21 cellular contexts compared by ENCODE assay signal in genomic region chr16:61798741-61799140, GRCh38.
DNase-seq lines count a peak whose midpoint lies in the region; ATAC-seq and TF ChIP-seq lines count a peak whose summit lies in the region.
"Had no signal": no experiment of that assay in that cellular context is flagged by ENCODE, and none has a peak within 500 bp of the region (broad histone marks: within the 10 kb centered on the region; RNA-seq: fewer than 3 reads in every experiment).

No MANE protein-coding gene starts in this region.

- H3K27me3 ChIP-seq in SK-N-SH (ENCODE audit: insufficient read depth) (no peaks in the 10 kb centered on the region), osteoblast (ENCODE audit: insufficient read depth, low read length) (no peaks in the 10 kb centered on the region)
- H3K27me3 ChIP-seq: SJSA1 had no signal

- H3K4me3 ChIP-seq in SK-N-SH (ENCODE audit: low read depth in 2 of 2, low read length in 1 of 2) (no peak overlapping the region), osteoblast (ENCODE audit: insufficient read depth, low read length) (no peak overlapping the region)
- H3K4me3 ChIP-seq: K562, SJSA1 had no signal

- peaks cover 42% of the 10 kb centered on the region for H3K4me1 Mint-ChIP-seq in chondrocyte (ENCODE audit: low read depth)

- no peaks in the 10 kb centered on the region for H3K79me2 ChIP-seq in SK-N-SH (ENCODE audit: insufficient read depth)
- no peaks in the 10 kb centered on the region for H3K79me2 ChIP-seq in osteoblast (ENCODE audit: insufficient read depth, low read length)

- no peak for TF ChIP-seq CTCF in SK-N-SH (IDR thresholded peaks at IDR 0.05)
- no peak for TF ChIP-seq CTCF in chondrocyte (IDR thresholded peaks at IDR 0.05)
- no peak for TF ChIP-seq CTCF in osteoblast (IDR thresholded peaks at IDR 0.05; ENCODE audit: extremely low read depth, low read depth, low read length)

- no peak overlapping the region for H2AFZ ChIP-seq in SK-N-SH (ENCODE audit: low read depth)
- H2AFZ ChIP-seq in osteoblast (ENCODE audit: low read length), result no peak overlapping the region

- 0 out of 2 replicates have a peak overlapping the region, but pooled peaks have one; percentile 8 for H3K4me2 ChIP-seq in SK-N-SH
- no peak overlapping the region for H3K4me2 ChIP-seq in osteoblast (ENCODE audit: insufficient read depth, low read length)

- 5% methylated on average over 2 of the region's 2 CpGs for WGBS in SK-N-SH (ENCODE audit: low lambda C conversion rate)

- H3K27ac Mint-ChIP-seq in chondrocyte (ENCODE audit: unreplicated experiment), result peak overlapping the region; percentile 78

- H3K4me3 Mint-ChIP-seq in chondrocyte (ENCODE audit: unreplicated experiment), result no peak overlapping the region

- H3K27ac ChIP-seq in SK-N-SH (ENCODE audit: low read depth in 2 of 2, low read length in 1 of 2) (no peak overlapping the region), osteoblast (ENCODE audit: low read depth, low read length) (no peak overlapping the region)
- H3K27ac ChIP-seq: 22Rv1, SJSA1 had no signal

- TF ChIP-seq EP300 in SK-N-SH (IDR thresholded peaks at IDR 0.05; ENCODE audit: borderline replicate concordance in 1 of 2, low read depth in 1 of 2, low read length in 1 of 2), result no peak

- no peaks in the 10 kb centered on the region for H3K9me2 ChIP-seq in SK-N-SH

- ATAC-seq in SK-N-SH treated with all-trans-retinoic acid at 6 μM for 48 hours, result no peak
- ATAC-seq: HCT116, K562 had no signal

- no peaks in the 10 kb centered on the region for H3F3A ChIP-seq in SK-N-SH (replicated peaks; ENCODE audit: insufficient read depth)

- no peaks in the 10 kb centered on the region for H3K27me3 Mint-ChIP-seq in chondrocyte (ENCODE audit: low read depth)

- H4K20me1 ChIP-seq in SK-N-SH (ENCODE audit: insufficient read depth) (no peaks in the 10 kb centered on the region), osteoblast (ENCODE audit: insufficient read depth, low read length) (no peaks in the 10 kb centered on the region)

- H3K9me3 Mint-ChIP-seq in chondrocyte (ENCODE audit: low read depth), result peaks cover 3% of the 10 kb centered on the region

- no peak overlapping the region for H3K9ac ChIP-seq in SK-N-SH

- no peaks in the 10 kb centered on the region for H3K36me3 ChIP-seq in SK-N-SH (replicated peaks in 1 of 2; ENCODE audit: control insufficient read depth in 1 of 2, insufficient read depth in 2 of 2, low read length in 1 of 2)
- no peaks in the 10 kb centered on the region for H3K36me3 ChIP-seq in osteoblast (ENCODE audit: insufficient read depth, low read length)
- H3K36me3 ChIP-seq: SJSA1 had no signal

- POLR2A ChIA-PET in SK-N-SH (lab: Yijun Ruan, JAX), result no interaction called here

- H3K36me3 Mint-ChIP-seq in chondrocyte (ENCODE audit: low read depth), result no peaks in the 10 kb centered on the region

- no peak for TF ChIP-seq RAD21 in SK-N-SH (IDR thresholded peaks at IDR 0.05; ENCODE audit: low read length)

- H3K4me1 ChIP-seq in SK-N-SH (ENCODE audit: control insufficient read depth in 1 of 2, insufficient read depth in 2 of 2, low read depth in 1 of 2, low read length in 1 of 2) (no peaks in the 10 kb centered on the region), osteoblast (ENCODE audit: insufficient read depth, low read length) (no peaks in the 10 kb centered on the region)

- H3K9me3 ChIP-seq in SK-N-SH, result no peaks in the 10 kb centered on the region
- H3K9me3 ChIP-seq in osteoblast (ENCODE audit: low read depth, low read length), result no peaks in the 10 kb centered on the region
- H3K9me3 ChIP-seq: SJSA1 had no signal

- CTCF ChIA-PET in SK-N-SH (lab: Yijun Ruan, JAX), result no interaction called here

- no peak for DNase-seq in SK-N-SH
- DNase-seq in chondrocyte (ENCODE audit: low spot score), result no peak
- DNase-seq in osteoblast (ENCODE audit: insufficient read length, low spot score, missing footprints), result peak; percentile 79
- no peak for DNase-seq in NK-92 treated with Interleukin-12 subunit alpha and Interleukin-12 subunit beta, amount 100 ng/mL, for 24 hours (lab: John Stamatoyannopoulos, UW)
- DNase-seq in DMS53 (lab: John Stamatoyannopoulos, UW), result no peak
- DNase-seq in NCI-H1417 (lab: John Stamatoyannopoulos, UW), result no peak
- DNase-seq: ACHN, DMS153, Kasumi-1, MV-4-11, NCI-H1105, NCI-H146, NCI-H1930, NCI-H526 treated with DMSO at 0.1 percent for 48 hours, Right ventricle myocardium superior, RPMI8226 had no signal

TF ChIP-seq in SK-N-SH, 30 proteins besides CTCF, POLR2A, EP300 and RAD21 (continues in another document):
- no peak for TF ChIP-seq EZH2phosphoT487 (IDR thresholded peaks at IDR 0.05; ENCODE audit: borderline replicate concordance, low read depth)
- no peak for TF ChIP-seq NFIC (IDR thresholded peaks at IDR 0.05; ENCODE audit: borderline replicate concordance)
- no peak for TF ChIP-seq JUND (IDR thresholded peaks at IDR 0.05)
- TF ChIP-seq, protein P1, sequence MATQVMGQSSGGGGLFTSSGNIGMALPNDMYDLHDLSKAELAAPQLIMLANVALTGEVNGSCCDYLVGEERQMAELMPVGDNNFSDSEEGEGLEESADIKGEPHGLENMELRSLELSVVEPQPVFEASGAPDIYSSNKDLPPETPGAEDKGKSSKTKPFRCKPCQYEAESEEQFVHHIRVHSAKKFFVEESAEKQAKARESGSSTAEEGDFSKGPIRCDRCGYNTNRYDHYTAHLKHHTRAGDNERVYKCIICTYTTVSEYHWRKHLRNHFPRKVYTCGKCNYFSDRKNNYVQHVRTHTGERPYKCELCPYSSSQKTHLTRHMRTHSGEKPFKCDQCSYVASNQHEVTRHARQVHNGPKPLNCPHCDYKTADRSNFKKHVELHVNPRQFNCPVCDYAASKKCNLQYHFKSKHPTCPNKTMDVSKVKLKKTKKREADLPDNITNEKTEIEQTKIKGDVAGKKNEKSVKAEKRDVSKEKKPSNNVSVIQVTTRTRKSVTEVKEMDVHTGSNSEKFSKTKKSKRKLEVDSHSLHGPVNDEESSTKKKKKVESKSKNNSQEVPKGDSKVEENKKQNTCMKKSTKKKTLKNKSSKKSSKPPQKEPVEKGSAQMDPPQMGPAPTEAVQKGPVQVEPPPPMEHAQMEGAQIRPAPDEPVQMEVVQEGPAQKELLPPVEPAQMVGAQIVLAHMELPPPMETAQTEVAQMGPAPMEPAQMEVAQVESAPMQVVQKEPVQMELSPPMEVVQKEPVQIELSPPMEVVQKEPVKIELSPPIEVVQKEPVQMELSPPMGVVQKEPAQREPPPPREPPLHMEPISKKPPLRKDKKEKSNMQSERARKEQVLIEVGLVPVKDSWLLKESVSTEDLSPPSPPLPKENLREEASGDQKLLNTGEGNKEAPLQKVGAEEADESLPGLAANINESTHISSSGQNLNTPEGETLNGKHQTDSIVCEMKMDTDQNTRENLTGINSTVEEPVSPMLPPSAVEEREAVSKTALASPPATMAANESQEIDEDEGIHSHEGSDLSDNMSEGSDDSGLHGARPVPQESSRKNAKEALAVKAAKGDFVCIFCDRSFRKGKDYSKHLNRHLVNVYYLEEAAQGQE (IDR thresholded peaks at IDR 0.05; ENCODE audit: low read depth, low read length), result no peak
- TF ChIP-seq MEF2A (IDR thresholded peaks at IDR 0.05; ENCODE audit: borderline replicate concordance, low read depth), result no peak
- TF ChIP-seq TAF1 (IDR thresholded peaks at IDR 0.05; ENCODE audit: borderline replicate concordance, low read depth, low read length), result no peak
- TF ChIP-seq RXRA (IDR thresholded peaks at IDR 0.05; ENCODE audit: borderline replicate concordance, low read depth), result no peak
- no peak for TF ChIP-seq RFX5 (IDR thresholded peaks at IDR 0.05; ENCODE audit: low read length)
- TF ChIP-seq MAX (IDR thresholded peaks at IDR 0.05; ENCODE audit: low read depth), result no peak

TF ChIP-seq in SK-N-SH treated with all-trans-retinoic acid at 6 μM for 48 hours, 23 proteins besides CTCF, POLR2A, EP300 and RAD21 (continues in another document):
- no peak for TF ChIP-seq PPARA (CRISPR knock-in tag; IDR thresholded peaks at IDR 0.05; ENCODE audit: borderline replicate concordance)
- no peak for TF ChIP-seq ESRRG (CRISPR knock-in tag; IDR thresholded peaks at IDR 0.05)
- no peak for TF ChIP-seq ZC3H10 (CRISPR knock-in tag; IDR thresholded peaks at IDR 0.05)
- TF ChIP-seq OSR1 (CRISPR knock-in tag; IDR thresholded peaks at IDR 0.05), result no peak
- TF ChIP-seq ARNTL (CRISPR knock-in tag; IDR thresholded peaks at IDR 0.05; ENCODE audit: borderline replicate concordance, low read depth), result no peak
- no peak for TF ChIP-seq ZFP30 (CRISPR knock-in tag; IDR thresholded peaks at IDR 0.05)
- no peak for TF ChIP-seq ZFP3 (CRISPR knock-in tag; IDR thresholded peaks at IDR 0.05)
- TF ChIP-seq TSHZ2 (CRISPR knock-in tag; IDR thresholded peaks at IDR 0.05), result no peak
- no peak for TF ChIP-seq ZNF565 (CRISPR knock-in tag; conservative IDR thresholded peaks at IDR 0.05; ENCODE audit: low read depth)
- no peak for TF ChIP-seq SNAI2 (CRISPR knock-in tag; IDR thresholded peaks at IDR 0.05)
